Comparison of ENCODE assay signal across 24 cellular contexts in genomic region chrX:140822184-140822583, GRCh38.
"Had no signal": no experiment of that assay in that cellular context is flagged by ENCODE, and none has a peak within 500 bp of the region (broad histone marks: within the 10 kb centered on the region; RNA-seq: fewer than 3 reads in every experiment).

No MANE protein-coding gene starts in this region.

- H2AFZ ChIP-seq: parathyroid adenoma had no signal

- H3K27ac ChIP-seq: esophagus muscularis mucosa, foreskin keratinocyte, left lung, lower lobe of right lung, parathyroid adenoma, testis, transverse colon had no signal

- H3K4me1 Mint-ChIP-seq: activated CD8-positive, alpha-beta memory T cell treated with anti-CD3 and anti-CD28 coated beads, Interleukin-2, amount 10 ng/mL, durations not matched to agents 7 days and 5 days; central memory CD8-positive, alpha-beta T cell; neural crest cell had no signal

- H3K4me3 ChIP-seq: esophagus muscularis mucosa, left lung, lower lobe of right lung, testis, transverse colon had no signal

- H3K79me2 ChIP-seq: parathyroid adenoma had no signal

- H3K4me1 ChIP-seq: esophagus muscularis mucosa, foreskin keratinocyte, left lung, lower lobe of right lung, parathyroid adenoma, testis, transverse colon had no signal

- H3K9me3 Mint-ChIP-seq: activated naive CD4-positive, alpha-beta T cell treated with anti-CD3 and anti-CD28 coated beads, Interleukin-2, amount 50 U/mL, for 72 hours; activated T-cell treated with anti-CD3 and anti-CD28 coated beads, Interleukin-2, amount 50 U/mL, for 72 hours; dendritic cell treated with granulocyte-macrophage colony-stimulating factor and Interleukin-4, amounts not matched to agents 40 ng/mL and 50 ng/mL, for 4 days; naive thymus-derived CD8-positive, alpha-beta T cell had no signal

- H3K27me3 ChIP-seq: foreskin keratinocyte, left lung, testis, transverse colon had no signal

- H3K36me3 Mint-ChIP-seq: activated CD8-positive, alpha-beta memory T cell treated with anti-CD3 and anti-CD28 coated beads, Interleukin-2, amount 10 ng/mL, durations not matched to agents 7 days and 5 days; activated naive CD4-positive, alpha-beta T cell treated with anti-CD3 and anti-CD28 coated beads, Interleukin-2, amount 50 U/mL, for 72 hours; naive thymus-derived CD8-positive, alpha-beta T cell had no signal

- H3K27ac Mint-ChIP-seq: activated CD8-positive, alpha-beta memory T cell treated with anti-CD3 and anti-CD28 coated beads, Interleukin-2, amount 10 ng/mL, durations not matched to agents 7 days and 5 days; activated CD8-positive, alpha-beta T cell treated with anti-CD3 and anti-CD28 coated beads, Interleukin-2, amount 10 ng/mL, durations not matched to agents 7 days and 5 days; activated naive CD4-positive, alpha-beta T cell treated with anti-CD3 and anti-CD28 coated beads, Interleukin-2, amount 50 U/mL, for 72 hours; activated T-cell treated with anti-CD3 and anti-CD28 coated beads, Interleukin-2, amount 50 U/mL, for 72 hours; dendritic cell treated with granulocyte-macrophage colony-stimulating factor and Interleukin-4, amounts not matched to agents 40 ng/mL and 50 ng/mL, for 4 days had no signal

- H3K9me3 ChIP-seq: esophagus muscularis mucosa, left lung, lower lobe of right lung, testis, transverse colon had no signal

- H3K27me3 Mint-ChIP-seq: activated CD8-positive, alpha-beta memory T cell treated with anti-CD3 and anti-CD28 coated beads, Interleukin-2, amount 10 ng/mL, durations not matched to agents 7 days and 5 days; central memory CD8-positive, alpha-beta T cell; dendritic cell treated with granulocyte-macrophage colony-stimulating factor and Interleukin-4, amounts not matched to agents 40 ng/mL and 50 ng/mL, for 4 days had no signal

- H3K4me3 Mint-ChIP-seq: activated CD8-positive, alpha-beta memory T cell treated with anti-CD3 and anti-CD28 coated beads, Interleukin-2, amount 10 ng/mL, durations not matched to agents 7 days and 5 days; activated CD8-positive, alpha-beta T cell treated with anti-CD3 and anti-CD28 coated beads, Interleukin-2, amount 10 ng/mL, durations not matched to agents 7 days and 5 days; activated T-cell treated with anti-CD3 and anti-CD28 coated beads, Interleukin-2, amount 50 U/mL, for 72 hours; central memory CD8-positive, alpha-beta T cell; dendritic cell treated with granulocyte-macrophage colony-stimulating factor and Interleukin-4, amounts not matched to agents 40 ng/mL and 50 ng/mL, for 4 days; naive thymus-derived CD8-positive, alpha-beta T cell; neural crest cell had no signal

- ATAC-seq: activated CD8-positive, alpha-beta memory T cell treated with anti-CD3 and anti-CD28 coated beads, Interleukin-2, amount 10 ng/mL, durations not matched to agents 7 days and 5 days; activated CD8-positive, alpha-beta T cell treated with anti-CD3 and anti-CD28 coated beads, Interleukin-2, amount 10 ng/mL, durations not matched to agents 7 days and 5 days; activated naive CD4-positive, alpha-beta T cell treated with anti-CD3 and anti-CD28 coated beads, Interleukin-2, amount 50 U/mL, for 72 hours; activated T-cell treated with anti-CD3 and anti-CD28 coated beads, Interleukin-2, amount 50 U/mL, for 72 hours; foreskin keratinocyte; left lung; lower lobe of right lung; naive thymus-derived CD8-positive, alpha-beta T cell; right cardiac atrium; stimulated activated naive CD8-positive, alpha-beta T cell treated with anti-CD3 and anti-CD28 coated beads, Interleukin-15, Interleukin-2, amounts not matched to agents 100 U/mL and 50 U/mL, for 24 hours had no signal

- DNase-seq: activated CD4-positive, alpha-beta T cell treated with anti-CD3 and anti-CD28 coated beads for 4 hours; activated CD4-positive, CD25-positive, alpha-beta regulatory T cell; activated CD8-positive, alpha-beta memory T cell treated with anti-CD3 and anti-CD28 coated beads, Interleukin-2, amount 10 ng/mL, durations not matched to agents 7 days and 5 days; activated CD8-positive, alpha-beta T cell treated with anti-CD3 and anti-CD28 coated beads, Interleukin-2, amount 10 ng/mL, durations not matched to agents 7 days and 5 days; activated gamma-delta T cell treated with Interleukin-2 at 50 U/mL for 16 hours; activated T-cell treated with anti-CD3 and anti-CD28 coated beads for 4 hours; activated T-cell treated with anti-CD3 and anti-CD28 coated beads, Interleukin-2, amount 50 U/mL, for 72 hours; effector CD4-positive, alpha-beta T cell; foreskin keratinocyte; left lung; lower lobe of right lung; mesenchymal stem cell; naive thymus-derived CD8-positive, alpha-beta T cell; nucleus accumbens; right cardiac atrium; stimulated activated naive CD8-positive, alpha-beta T cell treated with anti-CD3 and anti-CD28 coated beads, Interleukin-15, Interleukin-2, amounts not matched to agents 100 U/mL and 50 U/mL, for 24 hours; testis; transverse colon had no signal

- H3K36me3 ChIP-seq: esophagus muscularis mucosa, left lung, lower lobe of right lung, transverse colon had no signal
